11 cellular contexts compared by ENCODE assay signal in the genomic region with DNA sequence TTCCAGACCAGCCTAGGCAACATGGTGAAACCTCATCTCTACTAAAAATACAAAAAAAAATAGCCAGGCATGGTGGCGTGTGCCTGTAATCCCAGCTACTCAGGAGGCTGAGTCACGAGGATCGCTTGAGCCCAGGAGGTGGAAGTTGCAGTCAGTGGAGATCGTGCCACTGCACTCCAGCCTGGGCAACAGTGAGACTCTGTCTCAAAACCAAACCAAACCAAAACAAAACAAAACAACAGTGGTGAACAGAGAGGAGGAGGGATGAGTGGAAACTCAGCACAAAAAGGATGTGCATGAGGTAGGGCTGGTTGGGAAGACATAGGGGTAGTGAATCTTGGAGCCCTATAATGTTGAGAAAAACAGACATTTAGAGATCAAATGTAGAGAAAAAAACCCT. TPM values are rescaled to one million over a fixed set of nuclear protein-coding genes. Genes with fewer than 3 reads are reported as not detected.
DNase-seq lines count a peak whose midpoint lies in the region; ATAC-seq and TF ChIP-seq lines count a peak whose summit lies in the region.
"Not testable (repeated sequence)": the region's sequence is repeated elsewhere in the genome, so short reads cannot be mapped to it uniquely, and the experiment has no call there.
"Had no signal": no experiment of that assay in that cellular context is flagged by ENCODE, and none has a peak within 500 bp of the region (broad histone marks: within the 10 kb centered on the region; RNA-seq: fewer than 3 reads in every experiment).

No MANE protein-coding gene starts in this region.

- H3K4me1 Mint-ChIP-seq in activated T-helper 17 cell treated with anti-CD3 and anti-CD28 coated beads, Interleukin-2, amount 50 U/mL, for 72 hours: not testable (repeated sequence)
- H3K4me1 Mint-ChIP-seq in MCF 10A (ENCODE audit: insufficient read depth, unreplicated experiment): peaks cover 36% of the 10 kb centered on the region

- not testable (repeated sequence) for H3K4me3 Mint-ChIP-seq in activated T-helper 17 cell treated with anti-CD3 and anti-CD28 coated beads, Interleukin-2, amount 50 U/mL, for 72 hours; MCF 10A (ENCODE audit: unreplicated experiment)

- not testable (repeated sequence) for H3K4me3 ChIP-seq in AG04450 (ENCODE audit: low read depth, low read length); SJSA1; osteoblast (ENCODE audit: insufficient read depth, low read length)

- H3K4me2 ChIP-seq in osteoblast (ENCODE audit: insufficient read depth, low read length): peak overlapping the region; percentile 12

- CTCF ChIA-PET in AG04450 (lab: Charles Lee): interaction anchor here (1.0 to 1.3 kb wide), 2 partner anchors 10 kb away, joined by 4 to 6 read pairs; no protein-coding TSS in a partner anchor
- CTCF ChIA-PET in MCF 10A (lab: Yijun Ruan, JAX): not testable (repeated sequence)

- H3K79me2 ChIP-seq in osteoblast (ENCODE audit: insufficient read depth, low read length): not testable (repeated sequence)

- not testable (repeated sequence) for H3K27me3 ChIP-seq in AG04450 (ENCODE audit: control insufficient read depth, insufficient read depth, low read length); SJSA1 (replicated peaks); foreskin keratinocyte; osteoblast (ENCODE audit: insufficient read depth, low read length)

- not testable (repeated sequence) for TF ChIP-seq CTCF in AG04450 (IDR thresholded peaks at IDR 0.05; ENCODE audit: low read depth, low read length); MCF 10A (IDR thresholded peaks at IDR 0.05; ENCODE audit: unreplicated experiment); foreskin keratinocyte (conservative IDR thresholded peaks at IDR 0.05); osteoblast (IDR thresholded peaks at IDR 0.05; ENCODE audit: extremely low read depth, low read depth, low read length)

- peak overlapping the region; percentile 75 for H3K27ac Mint-ChIP-seq in activated T-helper 17 cell treated with anti-CD3 and anti-CD28 coated beads, Interleukin-2, amount 50 U/mL, for 72 hours
- H3K27ac Mint-ChIP-seq in MCF 10A (ENCODE audit: low read depth, unreplicated experiment): peak overlapping the region; percentile 12

- H3K27ac ChIP-seq in AG04450 (ENCODE audit: low read depth, low read length) (peak overlapping the region; percentile 99), SJSA1 (peak overlapping the region; percentile 92), foreskin keratinocyte (peak overlapping the region; percentile 54), osteoblast (ENCODE audit: low read depth, low read length) (peak overlapping the region; percentile 93)

- DNase-seq in AG04450 (ENCODE audit: low read depth, low spot score); MCF 10A (ENCODE audit: unreplicated experiment); osteoblast (ENCODE audit: insufficient read length, low spot score, missing footprints): not testable (repeated sequence)
- DNase-seq in H4 (ENCODE audit: low spot score) (peak; percentile 53), MV-4-11 (lab: John Stamatoyannopoulos, UW) (peak; percentile 10), SJSA1 (ENCODE audit: low read depth in 1 of 2, low spot score in 2 of 2) (peak; percentile 52 to 74), foreskin keratinocyte (peak in 1 of 2 donors; percentile 31)

- peaks cover 55% of the 10 kb centered on the region for H3K4me1 ChIP-seq in SJSA1 (replicated peaks)
- peaks cover 46% of the 10 kb centered on the region for H3K4me1 ChIP-seq in foreskin keratinocyte
- peaks cover 52% of the 10 kb centered on the region for H3K4me1 ChIP-seq in osteoblast (ENCODE audit: insufficient read depth, low read length)

- not testable (repeated sequence) for BruUV-seq in MCF 10A (replicated peaks; lab: Mats Ljungman, UMichigan)

- intact Hi-C loops in MCF 10A (cut with micrococcal nuclease): not testable (repeated sequence)

- not testable (repeated sequence) for H3K27me3 Mint-ChIP-seq in activated T-helper 17 cell treated with anti-CD3 and anti-CD28 coated beads, Interleukin-2, amount 50 U/mL, for 72 hours; MCF 10A (ENCODE audit: insufficient read depth, unreplicated experiment)

- not testable (repeated sequence) for H3K36me3 Mint-ChIP-seq in activated T-helper 17 cell treated with anti-CD3 and anti-CD28 coated beads, Interleukin-2, amount 50 U/mL, for 72 hours (ENCODE audit: low read depth); MCF 10A (ENCODE audit: insufficient read depth, unreplicated experiment)

- H4K20me1 ChIP-seq in osteoblast (ENCODE audit: insufficient read depth, low read length): not testable (repeated sequence)

- not testable (repeated sequence) for H3K36me3 ChIP-seq in SJSA1; osteoblast (ENCODE audit: insufficient read depth, low read length)

- POLR2A ChIA-PET in AG04450 (lab: Yijun Ruan, JAX): interaction anchor here (0.8 to 2.1 kb wide), 4 partner anchors 10 to 65 kb away, joined by 3 to 12 read pairs (median 6); no protein-coding TSS in a partner anchor
- POLR2A ChIA-PET in MCF 10A (lab: Yijun Ruan, JAX): not testable (repeated sequence)

- H3K9me3 Mint-ChIP-seq in activated T-helper 17 cell treated with anti-CD3 and anti-CD28 coated beads, Interleukin-2, amount 50 U/mL, for 72 hours; MCF 10A (ENCODE audit: unreplicated experiment): not testable (repeated sequence)

- peak; percentile 40 for ATAC-seq in activated T-helper 17 cell treated with anti-CD3 and anti-CD28 coated beads, Interleukin-2, amount 50 U/mL, for 72 hours (replicated peaks)
- not testable (repeated sequence) for ATAC-seq in foreskin keratinocyte

- not testable (repeated sequence) for H3K9me3 ChIP-seq in AG04450 (ENCODE audit: control insufficient read depth, insufficient read depth, low read length); SJSA1 (replicated peaks); osteoblast (ENCODE audit: low read depth, low read length)

- not testable (repeated sequence) for H2AFZ ChIP-seq in osteoblast (ENCODE audit: low read length)

RNA-seq across cellular contexts. Expression of a gene that starts 48.5 kb away (rescaled TPM):
- not detected in 2 replicates for polyA plus RNA-seq in AG04450 (2011; rRNA removed)
- polyA minus RNA-seq in AG04450 (2011; rRNA and poly(A)+ RNA removed): not detected in 2 replicates
- total RNA-seq in H4 (2014; rRNA removed; shearing (Covaris generic)): not detected in 2 replicates
- not detected in 2 replicates for total RNA-seq in SJSA1 (2014; rRNA removed; shearing (Covaris generic))
- total RNA-seq in activated T-helper 17 cell treated with anti-CD3 and anti-CD28 coated beads, Interleukin-2, amount 50 U/mL, for 72 hours: not detected
- total RNA-seq in MCF 10A (2022): not detected in 2 replicates
- not detected in 2 replicates for total RNA-seq in foreskin keratinocyte
- not detected in 2 replicates for polyA plus RNA-seq in foreskin keratinocyte
- not detected in 2 replicates for total RNA-seq in osteoblast
- total RNA-seq: A172; Calu3; CD4-positive, alpha-beta T cell had no signal

RNA-seq across cellular contexts. Expression of a gene that starts 52.3 kb away (rescaled TPM):
- polyA plus RNA-seq in AG04450 (2011; rRNA removed) (not detected in 2 replicates), foreskin keratinocyte (not detected in 2 replicates)
- polyA minus RNA-seq in AG04450 (2011; rRNA and poly(A)+ RNA removed): not detected in 2 replicates
- total RNA-seq in H4 (2014; rRNA removed; shearing (Covaris generic)): not detected in 2 replicates
- 1.3 and 6.8 TPM in 2 replicates for total RNA-seq in SJSA1 (2014; rRNA removed; shearing (Covaris generic))
- total RNA-seq in activated T-helper 17 cell treated with anti-CD3 and anti-CD28 coated beads, Interleukin-2, amount 50 U/mL, for 72 hours: 100 to 1,000 TPM in 1 of 2 donors, 10 to 100 TPM in 1; 71.4 to 103 TPM
- total RNA-seq in MCF 10A (2022) (not detected in 2 replicates), foreskin keratinocyte (not detected in 2 replicates), osteoblast (not detected in 2 replicates)
